Comparison of ENCODE assay signal across 22 cellular contexts in genomic region chr5:57710126-57710525, GRCh38.
DNase-seq lines count a peak whose midpoint lies in the region; ATAC-seq and TF ChIP-seq lines count a peak whose summit lies in the region.
"Had no signal": no experiment of that assay in that cellular context is flagged by ENCODE, and none has a peak within 500 bp of the region (broad histone marks: within the 10 kb centered on the region; RNA-seq: fewer than 3 reads in every experiment).

No MANE protein-coding gene starts in this region.

- no TSS peak for BruUV-seq in Panc1 (replicated peaks; lab: Mats Ljungman, UMichigan)

- H2BK5ac ChIP-seq in H9 (ENCODE audit: insufficient read length, low read length) (no peak overlapping the region), trophoblast cell (ENCODE audit: low read depth, low read length, poor library complexity) (no peak overlapping the region)

- H3K27ac Mint-ChIP-seq in H9 (no peak overlapping the region), neural progenitor cell (no peak overlapping the region)
- H3K27ac Mint-ChIP-seq: B cell had no signal

- no peak overlapping the region for H4K5ac ChIP-seq in H9 (ENCODE audit: insufficient read length, low read depth, low read length)

- H3K79me1 ChIP-seq in H9 (ENCODE audit: insufficient read depth, low read depth, low read length, poor library complexity, severe bottlenecking), result no peaks in the 10 kb centered on the region
- H3K79me1 ChIP-seq in trophoblast cell (ENCODE audit: low read length), result peaks cover 2% of the 10 kb centered on the region

- no peak overlapping the region for H3T11ph ChIP-seq in H9 (ENCODE audit: low read length)

- no peak overlapping the region for H3K4ac ChIP-seq in H9 (ENCODE audit: low read depth, low read length)
- no peak overlapping the region for H3K4ac ChIP-seq in trophoblast cell (ENCODE audit: low read depth, low read length)

- H3K79me2 ChIP-seq in H9 (ENCODE audit: insufficient read depth, low read length), result no peaks in the 10 kb centered on the region
- no peaks in the 10 kb centered on the region for H3K79me2 ChIP-seq in trophoblast cell (ENCODE audit: control insufficient read depth, insufficient read depth, low read length, poor library complexity)
- H3K79me2 ChIP-seq in neural progenitor cell (ENCODE audit: low read depth), result no peaks in the 10 kb centered on the region

- no peak overlapping the region for H2BK20ac ChIP-seq in H9 (ENCODE audit: low read depth, low read length, poor library complexity, severe bottlenecking)

- H3K9me3 ChIP-seq in H9 (ENCODE audit: control insufficient read depth, low read depth, low read length) (no peaks in the 10 kb centered on the region), Panc1 (ENCODE audit: control insufficient read depth, insufficient read depth, low read depth, low read length) (peaks cover 9% of the 10 kb centered on the region; the same call in 1 of the 2 replicates), trophoblast cell (ENCODE audit: insufficient read depth, low read depth, low read length) (no peaks in the 10 kb centered on the region), neural progenitor cell (ENCODE audit: low read depth) (no peaks in the 10 kb centered on the region)

- H4K8ac ChIP-seq in H9 (replicated peaks; ENCODE audit: insufficient read length, low read depth, low read length), result no peak overlapping the region
- no peak overlapping the region for H4K8ac ChIP-seq in trophoblast cell (ENCODE audit: low read depth, low read length)

- in situ Hi-C loops in Panc1 (cut with HindIII; ENCODE audit: low pct_unique_long_range_greater_than_20kb, low sequenced_read_pairs), result no loop called here

- H3K27me3 ChIP-seq in H9 (ENCODE audit: insufficient read depth, low read length) (no peaks in the 10 kb centered on the region), Panc1 (ENCODE audit: control insufficient read depth, insufficient read depth, low read length) (no peaks in the 10 kb centered on the region), trophoblast cell (ENCODE audit: insufficient read depth, low read length) (no peaks in the 10 kb centered on the region), neural progenitor cell (no peaks in the 10 kb centered on the region)

- H3K36me3 ChIP-seq in Panc1 (ENCODE audit: control insufficient read depth, insufficient read depth, low read length) (no peaks in the 10 kb centered on the region), trophoblast cell (ENCODE audit: control insufficient read depth in 1 of 2, insufficient read depth in 2 of 2, low read length in 2 of 2) (peaks cover 0 to 2% of the 10 kb centered on the region in 2 experiments), neural progenitor cell (no peaks in the 10 kb centered on the region)

- H3K23me2 ChIP-seq in H9 (ENCODE audit: insufficient read length, low read depth, low read length, poor library complexity, severe bottlenecking), result no peaks in the 10 kb centered on the region

- H2AK5ac ChIP-seq in H9 (ENCODE audit: insufficient read length, low read length) (peak overlapping the region; percentile 8), trophoblast cell (ENCODE audit: low read length) (no peak overlapping the region)

- H3K14ac ChIP-seq in H9 (ENCODE audit: insufficient read depth, low read length), result no peak overlapping the region
- H3K14ac ChIP-seq in trophoblast cell (ENCODE audit: low read length), result no peak overlapping the region

- H3K4me1 Mint-ChIP-seq in H9 (peaks cover 6 to 9% of the 10 kb centered on the region in 2 experiments), neural progenitor cell (no peaks in the 10 kb centered on the region)
- H3K4me1 Mint-ChIP-seq: B cell had no signal

- ATAC-seq in Panc1 (no peak), left lobe of liver (peak; percentile 54), HG03196 (IDR thresholded peaks at IDR 0.05; ENCODE audit: unreplicated experiment) (no peak)

- H3F3A ChIP-seq in neural progenitor cell (ENCODE audit: low read depth), result no peaks in the 10 kb centered on the region

- TF ChIP-seq CTCF in H9 (conservative IDR thresholded peaks at IDR 0.05) (no peak), Panc1 (IDR thresholded peaks at IDR 0.05) (no peak), neural progenitor cell (IDR thresholded peaks at IDR 0.05) (no peak)

- no peaks in the 10 kb centered on the region for H3K4me1 ChIP-seq in H9 (ENCODE audit: insufficient read depth, low read length)
- no peaks in the 10 kb centered on the region for H3K4me1 ChIP-seq in Panc1 (ENCODE audit: control insufficient read depth, insufficient read depth, low read length)
- H3K4me1 ChIP-seq in trophoblast cell (ENCODE audit: control insufficient read depth in 1 of 2, insufficient read depth in 2 of 2, low read length in 2 of 2), result peaks cover 0 to 3% of the 10 kb centered on the region in 2 experiments
- no peaks in the 10 kb centered on the region for H3K4me1 ChIP-seq in neural progenitor cell

- no peak overlapping the region for H4K91ac ChIP-seq in H9 (ENCODE audit: insufficient read length, low read depth, low read length)
- H4K91ac ChIP-seq in trophoblast cell (ENCODE audit: low read depth, low read length), result peak overlapping the region; percentile 8

- H3K9me3 Mint-ChIP-seq in H9 (peaks cover 9 to 14% of the 10 kb centered on the region in 2 experiments; a peak in 4 of 5 replicates), neural progenitor cell (no peaks in the 10 kb centered on the region)

- H4K20me1 ChIP-seq in H9 (ENCODE audit: control insufficient read depth, insufficient read depth, insufficient read length) (no peaks in the 10 kb centered on the region), neural progenitor cell (ENCODE audit: low read depth) (no peaks in the 10 kb centered on the region)

- WGBS in H9 (ENCODE audit: extremely low coverage, insufficient read length, low lambda C conversion rate), result no CpG with 5 or more reads among the region's 1 CpG
- no CpG with 5 or more reads among the region's 1 CpG for WGBS in trophoblast cell (ENCODE audit: extremely low coverage, insufficient coverage, insufficient read length)

- CTCF ChIA-PET in Panc1 (lab: Charles Lee), result no interaction called here

- no peak overlapping the region for H3K56ac ChIP-seq in H9 (ENCODE audit: insufficient read length, low read depth, low read length)

- no peak overlapping the region for H3K23ac ChIP-seq in H9 (ENCODE audit: insufficient read length, low read depth, low read length)
- no peak overlapping the region for H3K23ac ChIP-seq in trophoblast cell (ENCODE audit: low read length)

- H3K4me2 ChIP-seq in H9 (ENCODE audit: insufficient read depth, insufficient read length, low read length) (no peak overlapping the region), trophoblast cell (ENCODE audit: low read length) (no peak overlapping the region), neural progenitor cell (no peak overlapping the region)

- POLR2A ChIA-PET in Panc1 (lab: Charles Lee), result no interaction called here

- DNase-seq in H9 (no peak), Panc1 (ENCODE audit: low read depth, low spot score) (no peak), left lobe of liver (ENCODE audit: low spot score) (no peak), trophoblast cell (no peak), iPS-NIHi11 (ENCODE audit: low spot score) (no peak), neural progenitor cell (ENCODE audit: low spot score) (no peak)
- DNase-seq: Calu3, DMS153, DND-41, GOT3, KG1, NCI-H1048, NCI-H1417, NCI-H1694, NCI-H2029 treated with DMSO at 0.1 percent for 48 hours, NCI-H2227 treated with DMSO at 0.1 percent for 48 hours, NCI-H526 treated with DMSO at 0.1 percent for 48 hours, SHP77, T-helper 1 cell had no signal

- no peak overlapping the region for H3K4me3 ChIP-seq in Panc1 (ENCODE audit: low read depth in 2 of 2, low read length in 2 of 2)
- no peak overlapping the region for H3K4me3 ChIP-seq in trophoblast cell (ENCODE audit: low read depth, low read length)
- H3K4me3 ChIP-seq in neural progenitor cell, result no peak overlapping the region

- no peak overlapping the region for H2AFZ ChIP-seq in H9 (ENCODE audit: low read length)
- no peak overlapping the region for H2AFZ ChIP-seq in trophoblast cell (ENCODE audit: insufficient read depth, low read length, poor library complexity)
- no peak overlapping the region for H2AFZ ChIP-seq in neural progenitor cell (replicated peaks)

- H3K36me3 Mint-ChIP-seq in H9 (ENCODE audit: insufficient read depth in 1 of 3, low read depth in 3 of 3), result peaks cover 0 to 6% (median 0%) of the 10 kb centered on the region in 3 experiments; a peak in 3 of 7 replicates
- no peaks in the 10 kb centered on the region for H3K36me3 Mint-ChIP-seq in neural progenitor cell

- intact Hi-C loops in Panc1 (cut with micrococcal nuclease; ENCODE audit: unreplicated experiment), result no loop called here

- H3K9ac ChIP-seq in H9 (ENCODE audit: extremely low read depth, insufficient read length, low read length) (no peak overlapping the region), trophoblast cell (ENCODE audit: low read length) (no peak overlapping the region), neural progenitor cell (no peak overlapping the region)

- H2BK12ac ChIP-seq in H9 (ENCODE audit: insufficient read length, low read depth, low read length) (no peak overlapping the region), trophoblast cell (ENCODE audit: low read length) (no peak overlapping the region)

- no peak overlapping the region for H3K18ac ChIP-seq in H9 (ENCODE audit: insufficient read length, low read depth, low read length)
- H3K18ac ChIP-seq in trophoblast cell (ENCODE audit: low read length), result no peak overlapping the region

- H3K27ac ChIP-seq in H9 (ENCODE audit: insufficient read length, low read depth, low read length) (no peak overlapping the region), Panc1 (ENCODE audit: low read length) (peak overlapping the region; percentile 32; the same call in 1 of the 2 replicates), trophoblast cell (ENCODE audit: low read depth, low read length) (no peak overlapping the region), neural progenitor cell (no peak overlapping the region)
- H3K27ac ChIP-seq: RWPE1 had no signal

- H3K27me3 Mint-ChIP-seq in H9 (ENCODE audit: low read depth) (no peaks in the 10 kb centered on the region), neural progenitor cell (ENCODE audit: insufficient read depth, low read depth) (no peaks in the 10 kb centered on the region)
- H3K27me3 Mint-ChIP-seq: B cell had no signal

- H2BK120ac ChIP-seq in H9 (ENCODE audit: low read depth, low read length, poor library complexity, severe bottlenecking), result no peak overlapping the region
- no peak overlapping the region for H2BK120ac ChIP-seq in trophoblast cell (ENCODE audit: insufficient read depth, low read length, poor library complexity)

- H2BK15ac ChIP-seq in H9 (ENCODE audit: low read depth, low read length), result no peak overlapping the region

- no peak overlapping the region for H3K4me3 Mint-ChIP-seq in H9
- no peak overlapping the region for H3K4me3 Mint-ChIP-seq in neural progenitor cell
- H3K4me3 Mint-ChIP-seq: B cell had no signal

- H4K12ac ChIP-seq in trophoblast cell (ENCODE audit: low read depth, low read length), result no peak overlapping the region
